Comparison of ENCODE assay signal across 8 cellular contexts in genomic region chr10:68332259-68333057, GRCh38. TPM values are rescaled to one million over a fixed set of nuclear protein-coding genes. Genes with fewer than 3 reads are reported as not detected.
DNase-seq lines count a peak whose midpoint lies in the region; ATAC-seq and TF ChIP-seq lines count a peak whose summit lies in the region.

Gene PBLD, minus strand, starts transcription at chr10:68332928. Its CDS starts 26,084 bp downstream, at chr10:68306844.

- no peak for TF ChIP-seq CTCF in Calu3 (IDR thresholded peaks at IDR 0.05; ENCODE audit: unreplicated experiment)
- TF ChIP-seq CTCF in Panc1 (IDR thresholded peaks at IDR 0.05), result peak; percentile 76
- TF ChIP-seq CTCF in nephron progenitor cell (IDR thresholded peaks at IDR 0.05), result peak; percentile 13

- ATAC-seq in GM21526 (IDR thresholded peaks at IDR 0.05; ENCODE audit: low FRiP score, unreplicated experiment) (peak; percentile 13), Panc1 (peak; percentile 32)
- ATAC-seq in stimulated activated naive CD8-positive, alpha-beta T cell treated with anti-CD3 and anti-CD28 coated beads, Interleukin-15, Interleukin-2, amounts not matched to agents 100 U/mL and 50 U/mL, for 24 hours, result peak; percentile 26

- H3K27me3 ChIP-seq in Panc1 (ENCODE audit: control insufficient read depth, insufficient read depth, low read length), result no peaks in the 10 kb centered on the region

- no peaks in the 10 kb centered on the region for H3K9me3 ChIP-seq in Panc1 (ENCODE audit: control insufficient read depth, insufficient read depth, low read depth, low read length)

- H3K4me3 Mint-ChIP-seq in Calu3 (ENCODE audit: low read depth, unreplicated experiment) (peak within 1 kb of the TSS; percentile 98), IgD-negative memory B cell (peak within 1 kb of the TSS; percentile 92 to 100 (median 100)), nephron progenitor cell (peak within 1 kb of the TSS; percentile 98)

- peaks cover 64% of the 10 kb centered on the region for H3K4me1 Mint-ChIP-seq in Calu3 (ENCODE audit: low read depth, unreplicated experiment)
- H3K4me1 Mint-ChIP-seq in IgD-negative memory B cell, result peaks cover 46 to 59% (median 49%) of the 10 kb centered on the region in 3 donors
- peaks cover 63% of the 10 kb centered on the region for H3K4me1 Mint-ChIP-seq in nephron progenitor cell

- peaks cover 56% of the 10 kb centered on the region for H3K4me1 ChIP-seq in Panc1 (ENCODE audit: control insufficient read depth, insufficient read depth, low read length)

- H3K4me3 ChIP-seq in Panc1 (ENCODE audit: low read depth in 2 of 2, low read length in 2 of 2), result peak within 1 kb of the TSS; percentile 65 to 90

- BruUV-seq in Calu3 (replicated peaks; lab: Mats Ljungman, UMichigan) (no TSS peak), Panc1 (replicated peaks; lab: Mats Ljungman, UMichigan) (no TSS peak)

- POLR2A ChIA-PET in Panc1 (lab: Charles Lee), result interaction anchor here (0.5 to 1.0 kb wide), 11 partner anchors 10 to 447 kb away, joined by 3 to 13 read pairs (median 5); no protein-coding TSS in a partner anchor

- intact Hi-C loops in Calu3 (cut with micrococcal nuclease; ENCODE audit: unreplicated experiment) (loop anchor here (10.0 kb wide), 1 partner anchor 448 kb away; the partner anchor contains the start of gene SIRT1), Panc1 (cut with micrococcal nuclease; ENCODE audit: unreplicated experiment) (no loop called here)

- H3K36me3 ChIP-seq in Panc1 (ENCODE audit: control insufficient read depth, insufficient read depth, low read length), result peaks cover 14% of the 10 kb centered on the region

- DNase-seq in Calu3 (peak; percentile 81), Panc1 (ENCODE audit: low read depth, low spot score) (peak; percentile 64), fibroblast of the conjunctiva (ENCODE audit: low read depth) (peak; percentile 61), nephron progenitor cell (peak; percentile 71)
- DNase-seq in activated effector memory CD4-positive, alpha-beta T cell treated with Interleukin-2 at 50 U/mL for 16 hours, result peak; percentile 47
- DNase-seq in stimulated activated naive CD8-positive, alpha-beta T cell treated with anti-CD3 and anti-CD28 coated beads, Interleukin-15, Interleukin-2, amounts not matched to agents 100 U/mL and 50 U/mL, for 24 hours, result peak; percentile 69

- H3K27me3 Mint-ChIP-seq in Calu3 (ENCODE audit: unreplicated experiment) (no peaks in the 10 kb centered on the region), IgD-negative memory B cell (no peaks in the 10 kb centered on the region), nephron progenitor cell (ENCODE audit: low read depth, poor library complexity) (peaks cover 4% of the 10 kb centered on the region)

- H3K27ac ChIP-seq in Panc1 (ENCODE audit: low read length), result peak within 1 kb of the TSS; percentile 100

- H3K9me3 Mint-ChIP-seq in Calu3 (ENCODE audit: low read depth, unreplicated experiment), result no peaks in the 10 kb centered on the region
- peaks cover 0 to 4% (median 0%) of the 10 kb centered on the region in 3 donors for H3K9me3 Mint-ChIP-seq in IgD-negative memory B cell
- H3K9me3 Mint-ChIP-seq in nephron progenitor cell, result no peaks in the 10 kb centered on the region

- in situ Hi-C loops in Panc1 (cut with HindIII; ENCODE audit: low pct_unique_long_range_greater_than_20kb, low sequenced_read_pairs), result no loop called here

- H3K36me3 Mint-ChIP-seq in Calu3 (ENCODE audit: insufficient read depth, unreplicated experiment), result peaks cover 79% of the 10 kb centered on the region
- H3K36me3 Mint-ChIP-seq in IgD-negative memory B cell, result no peaks in the 10 kb centered on the region
- peaks cover 15% of the 10 kb centered on the region for H3K36me3 Mint-ChIP-seq in nephron progenitor cell (ENCODE audit: low read depth)

- peak within 1 kb of the TSS; percentile 88 for H3K27ac Mint-ChIP-seq in Calu3 (ENCODE audit: unreplicated experiment)
- peak within 1 kb of the TSS; percentile 97 to 100 (median 99) for H3K27ac Mint-ChIP-seq in IgD-negative memory B cell
- peak within 1 kb of the TSS; percentile 100 for H3K27ac Mint-ChIP-seq in nephron progenitor cell

- CTCF ChIA-PET in Calu3 (lab: Charles Lee) (interaction anchor here (0.6 to 3.1 kb wide), 10 partner anchors 10 to 528 kb away, joined by 3 to 18 read pairs (median 4); no protein-coding TSS in a partner anchor), Panc1 (lab: Charles Lee) (interaction anchor here (0.7 kb wide), 1 partner anchor 264 kb away, joined by 3 read pairs; no protein-coding TSS in a partner anchor)

RNA-seq across cellular contexts. Expression of gene PBLD, which starts in this region (rescaled TPM):
- 8.9 TPM in 2 replicates for total RNA-seq in Calu3 (2022)
- polyA plus RNA-seq in IgD-negative memory B cell, result 0.45 TPM
- 11.7 TPM for total RNA-seq in Panc1 (2021; ENCODE audit: unreplicated experiment)
- 7.1 TPM for polyA plus RNA-seq in Panc1 (2012; ENCODE audit: insufficient read length)

Comparison
In these comparisons a context has a peak if more than half of its experiments do, and no peak if none do; other contexts are left out.
1. Peak in every context shown above with its lines: DNase-seq, ATAC-seq, H3K4me3 ChIP-seq and H3K27ac ChIP-seq.